In genomic region chr2:11103984-11104793, GRCh38 we compare ENCODE assay signal across 11 cellular contexts. TPM values are rescaled to one million over a fixed set of nuclear protein-coding genes. Genes with fewer than 3 reads are reported as not detected.
DNase-seq lines count a peak whose midpoint lies in the region; ATAC-seq, FAIRE-seq and TF ChIP-seq lines count a peak whose summit lies in the region.
"Had no signal": no experiment of that assay in that cellular context is flagged by ENCODE, and none has a peak within 500 bp of the region (broad histone marks: within the 10 kb centered on the region; RNA-seq: fewer than 3 reads in every experiment).

No MANE protein-coding gene starts in this region.

- H3K23me2 ChIP-seq in H1 (ENCODE audit: low read depth, low read length), result no peaks in the 10 kb centered on the region

- H3K27ac Mint-ChIP-seq in natural killer cell treated with Interleukin-12 subunit alpha and Interleukin-12 subunit beta and Interleukin-15 and Interleukin-18, amount 100 ng/mL, for 72 hours, result no peak overlapping the region
- H3K27ac Mint-ChIP-seq in natural killer cell, result no peak overlapping the region
- peak overlapping the region; percentile 15 for H3K27ac Mint-ChIP-seq in T-helper 1 cell treated with Interleukin-12 subunit alpha and Interleukin-12 subunit beta and Interleukin-4 antibody, amounts not matched to agents 30 μg/mL and 1 μg/mL, for 36 hours
- H3K27ac Mint-ChIP-seq: nephron progenitor cell had no signal

- no peaks in the 10 kb centered on the region for H3K36me3 Mint-ChIP-seq in natural killer cell treated with Interleukin-12 subunit alpha and Interleukin-12 subunit beta and Interleukin-15 and Interleukin-18, amount 100 ng/mL, for 72 hours
- H3K36me3 Mint-ChIP-seq in natural killer cell, result no peaks in the 10 kb centered on the region
- H3K36me3 Mint-ChIP-seq in T-helper 1 cell treated with Interleukin-12 subunit alpha and Interleukin-12 subunit beta and Interleukin-4 antibody, amounts not matched to agents 30 μg/mL and 1 μg/mL, for 36 hours (ENCODE audit: low read depth), result no peaks in the 10 kb centered on the region

- no peak for TF ChIP-seq RAD21 in H1 (IDR thresholded peaks at IDR 0.05 in 1 of 2, conservative IDR thresholded peaks at IDR 0.05 in 1 of 2; ENCODE audit: low read depth in 2 of 2, low read length in 2 of 2)

- H3K4ac ChIP-seq in H1 (replicated peaks; ENCODE audit: insufficient read length, low read depth, low read length), result no peak overlapping the region

- no peak overlapping the region for H4K91ac ChIP-seq in H1 (replicated peaks; ENCODE audit: insufficient read length, low read length)

- no peaks in the 10 kb centered on the region for H3K9me3 Mint-ChIP-seq in natural killer cell treated with Interleukin-12 subunit alpha and Interleukin-12 subunit beta and Interleukin-15 and Interleukin-18, amount 100 ng/mL, for 72 hours
- no peaks in the 10 kb centered on the region for H3K9me3 Mint-ChIP-seq in natural killer cell
- H3K9me3 Mint-ChIP-seq in T-helper 1 cell treated with Interleukin-12 subunit alpha and Interleukin-12 subunit beta and Interleukin-4 antibody, amounts not matched to agents 30 μg/mL and 1 μg/mL, for 36 hours, result no peaks in the 10 kb centered on the region
- H3K9me3 Mint-ChIP-seq: nephron progenitor cell had no signal

- TF ChIP-seq EP300 in H1 (IDR thresholded peaks at IDR 0.05; ENCODE audit: borderline replicate concordance in 1 of 2, low read depth in 2 of 2, low read length in 2 of 2), result no peak

- 91% methylated on average over 15 of the region's 18 CpGs; no CpG with 5 or more reads in 1 of the 2 experiments for WGBS in H1 (ENCODE audit: extremely low coverage in 1 of 2, insufficient coverage in 1 of 2, insufficient read length in 1 of 2, insufficient replicate concordance in 2 of 2, low coverage in 1 of 2, low lambda C conversion rate in 2 of 2, missing lambda C conversion rate in 1 of 2), 2 experiments

- no peaks in the 10 kb centered on the region for H3K9me3 ChIP-seq in H1 (ENCODE audit: insufficient read depth in 2 of 2, low read depth in 1 of 2, low read length in 1 of 2)

- no peak overlapping the region; the same call in 1 of the 2 replicates for H3K18ac ChIP-seq in H1 (ENCODE audit: extremely low read depth, low read length)

- H2BK20ac ChIP-seq in H1 (ENCODE audit: low read length), result no peak overlapping the region

- H3K27me3 ChIP-seq in H1 (replicated peaks in 1 of 4; ENCODE audit: control insufficient read depth in 3 of 4, extremely low read depth in 1 of 4, insufficient read depth in 3 of 4, low read length in 3 of 4), result no peaks in the 10 kb centered on the region

- TF ChIP-seq POLR2A in H1 (IDR thresholded peaks at IDR 0.05; ENCODE audit: control extremely low read depth in 1 of 2, low read depth in 2 of 2, low read length in 2 of 2), result no peak

- H3K27ac ChIP-seq in H1 (ENCODE audit: low read depth, low read length), result no peak overlapping the region

- no peak overlapping the region for H3K23ac ChIP-seq in H1 (ENCODE audit: insufficient read length)

- H2BK5ac ChIP-seq in H1 (ENCODE audit: low read depth, low read length), result no peak overlapping the region

- H3K4me3 Mint-ChIP-seq in natural killer cell treated with Interleukin-12 subunit alpha and Interleukin-12 subunit beta and Interleukin-15 and Interleukin-18, amount 100 ng/mL, for 72 hours, result peak overlapping the region; percentile 19
- H3K4me3 Mint-ChIP-seq in natural killer cell, result no peak overlapping the region
- H3K4me3 Mint-ChIP-seq in T-helper 1 cell treated with Interleukin-12 subunit alpha and Interleukin-12 subunit beta and Interleukin-4 antibody, amounts not matched to agents 30 μg/mL and 1 μg/mL, for 36 hours, result peak overlapping the region; percentile 48
- H3K4me3 Mint-ChIP-seq: nephron progenitor cell had no signal

- H4K8ac ChIP-seq in H1 (ENCODE audit: extremely low read depth, insufficient read depth, low read length), result no peak overlapping the region; the same call in 1 of the 2 replicates

- no peaks in the 10 kb centered on the region for H4K20me1 ChIP-seq in H1 (replicated peaks in 1 of 2; ENCODE audit: control insufficient read depth in 1 of 2, insufficient read depth in 2 of 2, low read length in 2 of 2)

- no peak overlapping the region for H4K5ac ChIP-seq in H1 (ENCODE audit: insufficient read length, low read depth, low read length)

- H2BK120ac ChIP-seq in H1 (replicated peaks; ENCODE audit: low read depth, low read length), result no peak overlapping the region

- no peak for DNase-seq in natural killer cell treated with Interleukin-12 subunit alpha and Interleukin-12 subunit beta and Interleukin-15 and Interleukin-18, amount 100 ng/mL, for 72 hours (ENCODE audit: low spot score)
- DNase-seq in natural killer cell (no peak), H1 (ENCODE audit: low read depth in 1 of 2, low spot score in 2 of 2) (no peak), NCI-H510A (lab: John Stamatoyannopoulos, UW) (no peak), NCI-H2107 (lab: John Stamatoyannopoulos, UW) (no peak), SKM-1 treated with dmso at 0.1 percent for 144 hours (lab: John Stamatoyannopoulos, UW; ENCODE audit: unreplicated experiment) (no peak), HT-29 (ENCODE audit: low spot score) (no peak)
- DNase-seq: nephron progenitor cell had no signal

- no peak for TF ChIP-seq CTCF in natural killer cell (IDR thresholded peaks at IDR 0.05)
- TF ChIP-seq CTCF in H1 (IDR thresholded peaks at IDR 0.05; ENCODE audit: control extremely low read depth in 1 of 3, insufficient read depth in 1 of 3, low read depth in 1 of 3, low read length in 3 of 3), result no peak

- peaks cover 2 to 12% of the 10 kb centered on the region in 2 donors for H3K4me1 Mint-ChIP-seq in natural killer cell treated with Interleukin-12 subunit alpha and Interleukin-12 subunit beta and Interleukin-15 and Interleukin-18, amount 100 ng/mL, for 72 hours (ENCODE audit: low read depth in 2 of 2)
- H3K4me1 Mint-ChIP-seq in natural killer cell, result no peaks in the 10 kb centered on the region
- H3K4me1 Mint-ChIP-seq in T-helper 1 cell treated with Interleukin-12 subunit alpha and Interleukin-12 subunit beta and Interleukin-4 antibody, amounts not matched to agents 30 μg/mL and 1 μg/mL, for 36 hours (ENCODE audit: low read depth), result peaks cover 23% of the 10 kb centered on the region
- H3K4me1 Mint-ChIP-seq: nephron progenitor cell had no signal

- H3K9ac ChIP-seq in H1 (replicated peaks in 1 of 4; ENCODE audit: extremely low read depth in 1 of 4, low read depth in 3 of 4, low read length in 3 of 4), result no peak overlapping the region

- H3K4me1 ChIP-seq in H1 (replicated peaks in 1 of 4; ENCODE audit: control insufficient read depth in 3 of 4, insufficient read depth in 4 of 4, low read length in 3 of 4), result no peaks in the 10 kb centered on the region

- no peak overlapping the region for H3K4me2 ChIP-seq in H1 (ENCODE audit: insufficient read depth in 1 of 2, low read depth in 2 of 2, low read length in 2 of 2)

- no peak overlapping the region for H3K56ac ChIP-seq in H1 (replicated peaks; ENCODE audit: insufficient read length, low read depth, low read length)

- FAIRE-seq in H1 (lab: Jason Lieb, UNC), result no peak
- FAIRE-seq: colon, islet of Langerhans had no signal

- CTCF ChIA-PET in H1 (lab: Charles Lee; ENCODE audit: partially characterized antibody), result interaction anchor here (0.6 to 9.8 kb wide), 6 partner anchors 18 to 331 kb away, joined by 3 to 84 read pairs (median 4); a partner anchor contains a TSS

- no peak overlapping the region for H2AK5ac ChIP-seq in H1 (ENCODE audit: low read depth, low read length)

- no peaks in the 10 kb centered on the region for H3K79me1 ChIP-seq in H1 (ENCODE audit: low read depth, low read length)

- no peak overlapping the region for H2BK12ac ChIP-seq in H1 (ENCODE audit: low read depth, low read length)

- no peak overlapping the region for H3K14ac ChIP-seq in H1 (ENCODE audit: insufficient read length)

- peak in 1 of 2 donors; percentile 47 for ATAC-seq in natural killer cell treated with Interleukin-12 subunit alpha and Interleukin-12 subunit beta and Interleukin-15 and Interleukin-18, amount 100 ng/mL, for 72 hours
- no peak for ATAC-seq in natural killer cell

- peaks cover 4 to 9% of the 10 kb centered on the region in 2 donors for H3K27me3 Mint-ChIP-seq in natural killer cell treated with Interleukin-12 subunit alpha and Interleukin-12 subunit beta and Interleukin-15 and Interleukin-18, amount 100 ng/mL, for 72 hours
- peaks cover 0 to 10% of the 10 kb centered on the region in 2 donors for H3K27me3 Mint-ChIP-seq in natural killer cell (ENCODE audit: low read depth in 2 of 2)
- peaks cover 23% of the 10 kb centered on the region for H3K27me3 Mint-ChIP-seq in T-helper 1 cell treated with Interleukin-12 subunit alpha and Interleukin-12 subunit beta and Interleukin-4 antibody, amounts not matched to agents 30 μg/mL and 1 μg/mL, for 36 hours (ENCODE audit: low read depth)

- peak overlapping the region; percentile 53; the same call in 1 of the 2 replicates for H2AFZ ChIP-seq in H1 (ENCODE audit: low read length)

- no peak overlapping the region for H2BK15ac ChIP-seq in H1 (ENCODE audit: low read length)

- POLR2A ChIA-PET in H1 (lab: Charles Lee; ENCODE audit: partially characterized antibody), result no interaction called here

- no peak overlapping the region for H3K4me3 ChIP-seq in H1 (ENCODE audit: extremely low read depth in 1 of 4, insufficient read depth in 2 of 4, low read depth in 3 of 4, low read length in 4 of 4)

- no peaks in the 10 kb centered on the region for H3K36me3 ChIP-seq in H1 (ENCODE audit: control insufficient read depth in 2 of 4, insufficient read depth in 4 of 4, low read length in 3 of 4)

- no peaks in the 10 kb centered on the region for H3K79me2 ChIP-seq in H1 (ENCODE audit: control insufficient read depth in 1 of 2, insufficient read depth in 2 of 2, low read length in 2 of 2)

- intact Hi-C loops in natural killer cell (cut with micrococcal nuclease), result no loop called here

TF ChIP-seq in H1, 55 proteins besides CTCF, POLR2A, EP300 and RAD21 (continues in another document):
- no peak for TF ChIP-seq TEAD4 (IDR thresholded peaks at IDR 0.05; ENCODE audit: low read depth, low read length)
- no peak for TF ChIP-seq SP2 (IDR thresholded peaks at IDR 0.05; ENCODE audit: low read length)
- no peak for TF ChIP-seq RNF2 (IDR thresholded peaks at IDR 0.05; ENCODE audit: borderline replicate concordance, low read depth, low read length, missing control alignments, poor library complexity, severe bottlenecking)

RNA-seq across cellular contexts. Expression of gene SLC66A3, which starts 51.1 kb away (rescaled TPM):
- 10 to 100 TPM in 1 of 2 donors, 1 to 10 TPM in 1; 8.2 to 13.0 TPM for total RNA-seq in natural killer cell treated with Interleukin-12 subunit alpha and Interleukin-12 subunit beta and Interleukin-15 and Interleukin-18, amount 100 ng/mL, for 72 hours
- total RNA-seq in natural killer cell, result 10 to 100 TPM; 21.8 to 23.7 (median 22.5) TPM
- 6.1 and 8.7 TPM in 2 replicates for total RNA-seq in H1 (2021; fragmentation: NEBNext Ultra II Directional; extraction: Animal tissue kit (Norgen Biotek cat#: 25700))
- polyA plus RNA-seq in H1 (2011; rRNA removed), result 27.8 and 31.1 TPM in 2 replicates
- polyA plus RNA-seq in H1 (2011; cell fraction: cytosol; rRNA removed), result 21.8 TPM
- 24.2 TPM for polyA plus RNA-seq in H1 (2011; cell fraction: nucleus; rRNA removed)
- polyA plus RNA-seq in H1 (2012, experiment 1 of 2), result 10.1 to 16.7 TPM (median 11.9 TPM) in 4 replicates
- 3.1 TPM for polyA plus RNA-seq in H1 (2012, experiment 2 of 2)
- 19.6 TPM for polyA plus RNA-seq in H1 (2013, experiment 1 of 2)
- 23.9 TPM for polyA plus RNA-seq in H1 (2013, experiment 2 of 2)
- 22.9 and 30.0 TPM in 2 replicates for polyA minus RNA-seq in H1 (2011; rRNA and poly(A)+ RNA removed)
- 10.8 TPM for polyA minus RNA-seq in H1 (2011; cell fraction: cytosol; rRNA and poly(A)+ RNA removed)
- polyA minus RNA-seq in H1 (2011; cell fraction: nucleus; rRNA and poly(A)+ RNA removed), result 10.7 TPM
- 16.7 and 28.2 TPM in 2 replicates for total RNA-seq in HT-29 (2014; rRNA removed; shearing (Covaris generic))
